27 cellular contexts compared by ENCODE assay signal in genomic region chr1:162197041-162197511, GRCh38.
DNase-seq lines count a peak whose midpoint lies in the region; ATAC-seq and TF ChIP-seq lines count a peak whose summit lies in the region.
"Had no signal": no experiment of that assay in that cellular context is flagged by ENCODE, and none has a peak within 500 bp of the region (broad histone marks: within the 10 kb centered on the region; RNA-seq: fewer than 3 reads in every experiment).

No MANE protein-coding gene starts in this region.

- H3K36me3 ChIP-seq in duodenal mucosa (ENCODE audit: control insufficient read depth in 1 of 2, insufficient read depth in 2 of 2, low read length in 2 of 2) (no peaks in the 10 kb centered on the region), right lobe of liver (no peaks in the 10 kb centered on the region), transverse colon (no peaks in the 10 kb centered on the region)
- H3K36me3 ChIP-seq: upper lobe of right lung had no signal

- no peak for TF ChIP-seq CTCF in right lobe of liver (IDR thresholded peaks at IDR 0.05)
- TF ChIP-seq CTCF in transverse colon (IDR thresholded peaks at IDR 0.05): no peak

- H3K27ac ChIP-seq in duodenal mucosa (ENCODE audit: low read depth, low read length) (no peak overlapping the region), right lobe of liver (peak overlapping the region in 2 of 3 donors; percentile 81 to 88), transverse colon (peak overlapping the region; percentile 15 to 60 (median 43))
- H3K27ac ChIP-seq: GM23248, upper lobe of right lung had no signal

- in situ Hi-C loops in transverse colon (cut with MboI; ENCODE audit: low pct_ligation_motif_present in 1 of 4, low pct_unique_long_range_greater_than_20kb in 1 of 4, low sequenced_read_pairs in 3 of 4): no loop called here

- H3K9me3 Mint-ChIP-seq in activated CD8-positive, alpha-beta T cell treated with anti-CD3 and anti-CD28 coated beads, Interleukin-2, amount 10 ng/mL, durations not matched to agents 7 days and 5 days (ENCODE audit: insufficient read depth): no peaks in the 10 kb centered on the region
- H3K9me3 Mint-ChIP-seq: activated CD4-positive, alpha-beta T cell treated with anti-CD3 and anti-CD28 coated beads, Interleukin-2, amount 10 ng/mL, durations not matched to agents 7 days and 5 days; activated naive CD4-positive, alpha-beta T cell treated with anti-CD3 and anti-CD28 coated beads, Interleukin-2, amount 10 ng/mL, durations not matched to agents 7 days and 5 days; CD4-positive, alpha-beta T cell; HFFc6 had no signal

- no peak overlapping the region for H3K9ac ChIP-seq in duodenal mucosa (ENCODE audit: low read depth in 1 of 2, low read length in 2 of 2)
- H3K9ac ChIP-seq: GM23248 had no signal

- POLR2A ChIA-PET in activated CD8-positive, alpha-beta T cell treated with anti-CD3 and anti-CD28 coated beads, Interleukin-2, amount 10 ng/mL, durations not matched to agents 7 days and 5 days (lab: Charles Lee): no interaction called here

- H3K4me3 Mint-ChIP-seq in activated CD8-positive, alpha-beta T cell treated with anti-CD3 and anti-CD28 coated beads, Interleukin-2, amount 10 ng/mL, durations not matched to agents 7 days and 5 days: no peak overlapping the region
- H3K4me3 Mint-ChIP-seq: activated CD4-positive, alpha-beta T cell treated with anti-CD3 and anti-CD28 coated beads, Interleukin-2, amount 10 ng/mL, durations not matched to agents 7 days and 5 days; activated naive CD4-positive, alpha-beta T cell treated with anti-CD3 and anti-CD28 coated beads, Interleukin-2, amount 10 ng/mL, durations not matched to agents 7 days and 5 days; CD4-positive, alpha-beta T cell; HFFc6 had no signal

- no peaks in the 10 kb centered on the region for H3K4me1 Mint-ChIP-seq in activated CD8-positive, alpha-beta T cell treated with anti-CD3 and anti-CD28 coated beads, Interleukin-2, amount 10 ng/mL, durations not matched to agents 7 days and 5 days (ENCODE audit: low read depth)
- H3K4me1 Mint-ChIP-seq: activated CD4-positive, alpha-beta T cell treated with anti-CD3 and anti-CD28 coated beads, Interleukin-2, amount 10 ng/mL, durations not matched to agents 7 days and 5 days; activated naive CD4-positive, alpha-beta T cell treated with anti-CD3 and anti-CD28 coated beads, Interleukin-2, amount 10 ng/mL, durations not matched to agents 7 days and 5 days had no signal

- no peak for TF ChIP-seq POLR2A in right lobe of liver (IDR thresholded peaks at IDR 0.05)
- no peak for TF ChIP-seq POLR2A in transverse colon (IDR thresholded peaks at IDR 0.05)

- no peaks in the 10 kb centered on the region for H3K36me3 Mint-ChIP-seq in activated CD8-positive, alpha-beta T cell treated with anti-CD3 and anti-CD28 coated beads, Interleukin-2, amount 10 ng/mL, durations not matched to agents 7 days and 5 days (ENCODE audit: low read depth)
- H3K36me3 Mint-ChIP-seq: activated naive CD4-positive, alpha-beta T cell treated with anti-CD3 and anti-CD28 coated beads, Interleukin-2, amount 10 ng/mL, durations not matched to agents 7 days and 5 days had no signal

- H3K27me3 Mint-ChIP-seq in activated CD8-positive, alpha-beta T cell treated with anti-CD3 and anti-CD28 coated beads, Interleukin-2, amount 10 ng/mL, durations not matched to agents 7 days and 5 days (ENCODE audit: low read depth): peaks cover 2% of the 10 kb centered on the region

- H3K27me3 ChIP-seq in duodenal mucosa (ENCODE audit: control insufficient read depth in 1 of 2, insufficient read depth in 2 of 2, low read length in 2 of 2) (no peaks in the 10 kb centered on the region), right lobe of liver (no peaks in the 10 kb centered on the region), transverse colon (no peaks in the 10 kb centered on the region)
- H3K27me3 ChIP-seq: upper lobe of right lung had no signal

- CTCF ChIA-PET in activated CD8-positive, alpha-beta T cell treated with anti-CD3 and anti-CD28 coated beads, Interleukin-2, amount 10 ng/mL, durations not matched to agents 7 days and 5 days (lab: Charles Lee): no interaction called here

- TF ChIP-seq EP300 in transverse colon (IDR thresholded peaks at IDR 0.05; ENCODE audit: low read depth): no peak

- peaks cover 34 to 43% of the 10 kb centered on the region in 2 donors for H3K4me1 ChIP-seq in duodenal mucosa (ENCODE audit: control insufficient read depth in 1 of 2, insufficient read depth in 2 of 2, low read length in 2 of 2)
- H3K4me1 ChIP-seq in right lobe of liver: peaks cover 0 to 54% (median 22%) of the 10 kb centered on the region in 4 donors
- peaks cover 9 to 28% (median 23%) of the 10 kb centered on the region in 4 donors for H3K4me1 ChIP-seq in transverse colon

- DNase-seq in DMS53 (lab: John Stamatoyannopoulos, UW) (peak; percentile 50), DMS53 treated with DMSO at 0.1 percent for 48 hours (lab: John Stamatoyannopoulos, UW; ENCODE audit: unreplicated experiment) (no peak), right lobe of liver (no peak), transverse colon (no peak), NCI-H510A (lab: John Stamatoyannopoulos, UW) (no peak), putamen (ENCODE audit: low spot score) (no peak)
- no peak for DNase-seq in activated CD8-positive, alpha-beta T cell treated with anti-CD3 and anti-CD28 coated beads, Interleukin-2, amount 10 ng/mL, durations not matched to agents 7 days and 5 days
- DNase-seq: 8988T; activated CD4-positive, alpha-beta T cell treated with anti-CD3 and anti-CD28 coated beads, Interleukin-2, amount 10 ng/mL, durations not matched to agents 7 days and 5 days; activated naive CD4-positive, alpha-beta T cell treated with anti-CD3 and anti-CD28 coated beads, Interleukin-2, amount 10 ng/mL, durations not matched to agents 7 days and 5 days; CD4-positive, alpha-beta T cell; DMS 273 treated with DMSO at 0.1 percent for 48 hours; effector CD8-positive, alpha-beta T cell; GM23248; HFFc6; IMR-90; kidney glomerular epithelial cell; NCI-H1048; NCI-H1694 treated with DMSO at 0.1 percent for 48 hours; NCI-H2171; NCI-H510A treated with DMSO at 0.1 percent for 48 hours; retina; SHP77; stimulated activated CD4-positive, alpha-beta T cell treated with anti-CD3 and anti-CD28 coated beads, Interleukin-2, amount 100 ng/mL, for 48 hours; T1000; upper lobe of right lung had no signal

- ATAC-seq in right lobe of liver: peak; percentile 72 to 85 (median 81)
- no peak for ATAC-seq in activated CD8-positive, alpha-beta T cell treated with anti-CD3 and anti-CD28 coated beads, Interleukin-2, amount 10 ng/mL, durations not matched to agents 7 days and 5 days

- H3K27ac Mint-ChIP-seq in activated CD8-positive, alpha-beta T cell treated with anti-CD3 and anti-CD28 coated beads, Interleukin-2, amount 10 ng/mL, durations not matched to agents 7 days and 5 days: no peak overlapping the region
- H3K27ac Mint-ChIP-seq: activated CD4-positive, alpha-beta T cell treated with anti-CD3 and anti-CD28 coated beads, Interleukin-2, amount 10 ng/mL, durations not matched to agents 7 days and 5 days; activated naive CD4-positive, alpha-beta T cell treated with anti-CD3 and anti-CD28 coated beads, Interleukin-2, amount 10 ng/mL, durations not matched to agents 7 days and 5 days; CD4-positive, alpha-beta T cell; HFFc6 had no signal

- H3K4me3 ChIP-seq in duodenal mucosa (ENCODE audit: low read depth in 1 of 2, low read length in 2 of 2) (peak overlapping the region; percentile 9 to 34), right lobe of liver (peak overlapping the region in 2 of 3 donors; percentile 7 to 16), transverse colon (no peak overlapping the region)
- H3K4me3 ChIP-seq: GM23248, upper lobe of right lung had no signal

- 22% methylated on average over 7 of the region's 8 CpGs for WGBS in right lobe of liver (ENCODE audit: insufficient coverage, low coverage, low lambda C conversion rate, missing lambda C conversion rate)
- WGBS in transverse colon (ENCODE audit: low coverage in 1 of 2), 2 donors: 73 to 79% methylated on average over 6 to 8 of the region's 8 CpGs

- intact Hi-C loops in right lobe of liver (cut with DNase I): no loop called here
- intact Hi-C loops in transverse colon (cut with DNase I; ENCODE audit: low total_unique reads): no loop called here

- no peaks in the 10 kb centered on the region for H3K9me3 ChIP-seq in duodenal mucosa (ENCODE audit: control insufficient read depth in 1 of 2, low read length in 2 of 2)
- H3K9me3 ChIP-seq in right lobe of liver: no peaks in the 10 kb centered on the region
- H3K9me3 ChIP-seq in transverse colon: no peaks in the 10 kb centered on the region
- H3K9me3 ChIP-seq: upper lobe of right lung had no signal

Comparison
In these comparisons a context has a peak if more than half of its experiments do, and no peak if none do; other contexts are left out.
1. H3K4me3 ChIP-seq: peak in duodenal mucosa (2 of 2) and right lobe of liver (2 of 3); none in transverse colon (0 of 4).